ENCODE assay signal across 15 cellular contexts in the genomic region with DNA sequence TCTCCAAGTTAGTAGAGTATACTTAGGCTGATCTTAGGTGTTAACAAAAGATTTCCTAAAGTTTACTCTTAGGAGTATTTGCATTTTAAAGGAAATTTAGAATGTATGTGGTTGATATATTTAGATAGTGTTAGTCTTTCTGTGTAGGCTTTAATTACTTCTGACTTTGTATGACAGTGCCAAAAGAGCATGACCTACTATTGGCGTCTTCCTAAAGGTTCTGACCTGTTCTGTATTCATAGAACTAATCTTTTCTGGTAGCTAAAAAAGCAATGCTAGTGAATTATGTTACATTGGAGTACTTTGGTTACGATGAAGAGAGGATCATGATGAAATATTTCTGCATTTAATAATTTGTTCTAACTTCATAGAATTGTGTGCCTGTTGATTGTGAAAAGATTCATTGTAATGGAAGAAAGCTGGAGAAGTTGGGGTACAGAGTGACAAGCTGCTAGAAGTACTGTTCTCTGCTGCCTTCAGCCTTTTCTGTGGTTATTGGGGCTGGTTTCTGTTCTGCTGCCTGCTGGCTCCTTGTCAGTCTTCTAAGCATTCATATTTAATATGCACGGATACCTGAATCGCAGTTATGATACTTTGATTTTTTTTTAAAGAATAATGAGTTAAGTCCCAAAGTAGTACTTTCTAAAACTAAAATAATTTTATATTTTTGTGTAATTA. TPM values are rescaled to one million over a fixed set of nuclear protein-coding genes. Genes with fewer than 3 reads are reported as not detected.
A peak's percentile ranks its signal among the peaks of the same experiment; 100 is the strongest.
DNase-seq lines count a peak whose midpoint lies in the region; ATAC-seq and TF ChIP-seq lines count a peak whose summit lies in the region.
"Had no signal": no experiment of that assay in that cellular context is flagged by ENCODE, and none has a peak within 500 bp of the region (broad histone marks: within the 10 kb centered on the region; RNA-seq: fewer than 3 reads in every experiment).

No MANE protein-coding gene starts in this region.

- no peak for ATAC-seq in CD4-positive, CD25-positive, alpha-beta regulatory T cell (ENCODE audit: low read depth in 2 of 2)
- ATAC-seq in GM18867 (IDR thresholded peaks at IDR 0.05; ENCODE audit: unreplicated experiment), result peak; percentile 77
- ATAC-seq in HG02763 (IDR thresholded peaks at IDR 0.05; ENCODE audit: unreplicated experiment), result peak; percentile 57
- no peak for ATAC-seq in GM19023 (IDR thresholded peaks at IDR 0.05; ENCODE audit: unreplicated experiment)
- ATAC-seq: left cardiac atrium had no signal

- intact Hi-C loops in activated T-helper 1 cell treated with anti-CD3 and anti-CD28 coated beads, Interleukin-12 subunit alpha, Interleukin-12 subunit beta, Interleukin-2, Interleukin-4 antibody, amounts not matched to agents 30 ng/mL and 10 ng/mL and 1 ng/mL, durations not matched to agents 14 hours and 24 hours and 36 hours (cut with micrococcal nuclease), result loop anchor here (1.0 kb wide), 2 partner anchors 9 to 12 kb away; no protein-coding TSS in a partner anchor
- intact Hi-C loops in ascending aorta (cut with DNase I), result no loop called here

- H3K36me3 Mint-ChIP-seq in CD4-positive, CD25-positive, alpha-beta regulatory T cell, result peaks cover 45% of the 10 kb centered on the region
- H3K36me3 Mint-ChIP-seq in activated T-helper 1 cell treated with anti-CD3 and anti-CD28 coated beads, Interleukin-12 subunit alpha, Interleukin-12 subunit beta, Interleukin-2, Interleukin-4 antibody, amounts not matched to agents 30 ng/mL and 10 ng/mL and 1 ng/mL, durations not matched to agents 14 hours and 24 hours and 36 hours (ENCODE audit: low read depth), result peaks cover 41% of the 10 kb centered on the region

- H3K4me3 ChIP-seq in CD4-positive, CD25-positive, alpha-beta regulatory T cell (ENCODE audit: low read depth, low read length), result peak overlapping the region; percentile 27
- H3K4me3 ChIP-seq in H7 (ENCODE audit: insufficient read depth, low read depth, low read length) (no peak overlapping the region), ascending aorta (no peak overlapping the region)

- H3K27ac ChIP-seq in CD4-positive, CD25-positive, alpha-beta regulatory T cell (ENCODE audit: insufficient read depth, low read length, poor library complexity, severe bottlenecking), result peak overlapping the region; percentile 44
- H3K27ac ChIP-seq in ascending aorta, result no peak overlapping the region

- H3K27me3 ChIP-seq in CD4-positive, CD25-positive, alpha-beta regulatory T cell (ENCODE audit: control insufficient read depth, insufficient read depth, low read length), result no peaks in the 10 kb centered on the region
- no peaks in the 10 kb centered on the region for H3K27me3 ChIP-seq in H7 (ENCODE audit: control insufficient read depth, insufficient read depth, low read length)
- H3K27me3 ChIP-seq in ascending aorta, result no peaks in the 10 kb centered on the region

- H3K27me3 Mint-ChIP-seq in CD4-positive, CD25-positive, alpha-beta regulatory T cell, result no peaks in the 10 kb centered on the region
- H3K27me3 Mint-ChIP-seq in activated T-helper 1 cell treated with anti-CD3 and anti-CD28 coated beads, Interleukin-12 subunit alpha, Interleukin-12 subunit beta, Interleukin-2, Interleukin-4 antibody, amounts not matched to agents 30 ng/mL and 10 ng/mL and 1 ng/mL, durations not matched to agents 14 hours and 24 hours and 36 hours (ENCODE audit: insufficient read depth), result no peaks in the 10 kb centered on the region

- peak overlapping the region; percentile 8 to 84 (median 30) for H3K27ac Mint-ChIP-seq in CD4-positive, CD25-positive, alpha-beta regulatory T cell
- H3K27ac Mint-ChIP-seq in activated T-helper 1 cell treated with anti-CD3 and anti-CD28 coated beads, Interleukin-12 subunit alpha, Interleukin-12 subunit beta, Interleukin-2, Interleukin-4 antibody, amounts not matched to agents 30 ng/mL and 10 ng/mL and 1 ng/mL, durations not matched to agents 14 hours and 24 hours and 36 hours, result peak overlapping the region; percentile 70

- peaks cover 62 to 87% (median 69%) of the 10 kb centered on the region in 4 donors for H3K4me1 Mint-ChIP-seq in CD4-positive, CD25-positive, alpha-beta regulatory T cell
- peaks cover 61% of the 10 kb centered on the region for H3K4me1 Mint-ChIP-seq in activated T-helper 1 cell treated with anti-CD3 and anti-CD28 coated beads, Interleukin-12 subunit alpha, Interleukin-12 subunit beta, Interleukin-2, Interleukin-4 antibody, amounts not matched to agents 30 ng/mL and 10 ng/mL and 1 ng/mL, durations not matched to agents 14 hours and 24 hours and 36 hours (ENCODE audit: low read depth)

- H3K9me3 Mint-ChIP-seq in CD4-positive, CD25-positive, alpha-beta regulatory T cell, result no peaks in the 10 kb centered on the region
- no peaks in the 10 kb centered on the region for H3K9me3 Mint-ChIP-seq in activated T-helper 1 cell treated with anti-CD3 and anti-CD28 coated beads, Interleukin-12 subunit alpha, Interleukin-12 subunit beta, Interleukin-2, Interleukin-4 antibody, amounts not matched to agents 30 ng/mL and 10 ng/mL and 1 ng/mL, durations not matched to agents 14 hours and 24 hours and 36 hours

- H3K4me3 Mint-ChIP-seq in CD4-positive, CD25-positive, alpha-beta regulatory T cell, result peak overlapping the region; percentile 28 to 52 (median 33)
- H3K4me3 Mint-ChIP-seq in activated T-helper 1 cell treated with anti-CD3 and anti-CD28 coated beads, Interleukin-12 subunit alpha, Interleukin-12 subunit beta, Interleukin-2, Interleukin-4 antibody, amounts not matched to agents 30 ng/mL and 10 ng/mL and 1 ng/mL, durations not matched to agents 14 hours and 24 hours and 36 hours, result peak overlapping the region; percentile 51

- H3K4me1 ChIP-seq in CD4-positive, CD25-positive, alpha-beta regulatory T cell (ENCODE audit: control insufficient read depth, insufficient read depth, low read length, poor library complexity, severe bottlenecking), result peaks cover 64% of the 10 kb centered on the region
- H3K4me1 ChIP-seq in ascending aorta, result peaks cover 0 to 5% of the 10 kb centered on the region in 2 donors

- peaks cover 57% of the 10 kb centered on the region for H3K36me3 ChIP-seq in CD4-positive, CD25-positive, alpha-beta regulatory T cell (ENCODE audit: control insufficient read depth, insufficient read depth, low read length)
- H3K36me3 ChIP-seq in H7 (replicated peaks; ENCODE audit: control insufficient read depth, insufficient read depth, low read length) (peaks cover 10% of the 10 kb centered on the region), ascending aorta (peaks cover 24 to 52% of the 10 kb centered on the region in 2 donors)

- DNase-seq in CD4-positive, CD25-positive, alpha-beta regulatory T cell, result peak in 2 of 3 donors; percentile 12 to 37
- no peak for DNase-seq in activated T-helper 1 cell treated with anti-CD3 and anti-CD28 coated beads, Interleukin-12 subunit alpha, Interleukin-12 subunit beta, Interleukin-2, Interleukin-4 antibody, amounts not matched to agents 30 ng/mL and 10 ng/mL and 1 ng/mL, durations not matched to agents 14 hours and 24 hours and 36 hours (ENCODE audit: low spot score)
- DNase-seq in NCI-H1436 (lab: John Stamatoyannopoulos, UW) (no peak), H7 (no peak), ascending aorta (ENCODE audit: low spot score in 2 of 2) (no peak)
- DNase-seq: activated CD4-positive, CD25-positive, alpha-beta regulatory T cell treated with anti-CD3 and anti-CD28 coated beads, Interleukin-2, amount 50 U/mL, for 72 hours; C1 segment of cervical spinal cord; HCEC 1CT; left cardiac atrium; NCI-H2107; occipital lobe; stimulated activated CD4-positive, alpha-beta T cell treated with anti-CD3 and anti-CD28 coated beads, Interleukin-4, amount 100 ng/mL, for 24 hours had no signal

- H3K9me3 ChIP-seq in CD4-positive, CD25-positive, alpha-beta regulatory T cell (ENCODE audit: control insufficient read depth in 2 of 2, low read length in 2 of 2), result no peaks in the 10 kb centered on the region
- H3K9me3 ChIP-seq in ascending aorta, result no peaks in the 10 kb centered on the region

- no peak for TF ChIP-seq CTCF in ascending aorta (IDR thresholded peaks at IDR 0.05)

RNA-seq across cellular contexts. Expression of a gene that starts 13.2 kb away (rescaled TPM):
- 205 TPM for total RNA-seq in CD4-positive, CD25-positive, alpha-beta regulatory T cell
- 100 to 1,000 TPM in 1 of 4 donors, 10 to 100 TPM in 3; 80.5 to 100 (median 89.4) TPM for polyA plus RNA-seq in CD4-positive, CD25-positive, alpha-beta regulatory T cell
- total RNA-seq in activated T-helper 1 cell treated with anti-CD3 and anti-CD28 coated beads, Interleukin-12 subunit alpha, Interleukin-12 subunit beta, Interleukin-2, Interleukin-4 antibody, amounts not matched to agents 30 ng/mL and 10 ng/mL and 1 ng/mL, durations not matched to agents 14 hours and 24 hours and 36 hours, result 130 and 135 TPM in 2 replicates
- 71.0 and 99.9 TPM in 2 replicates for total RNA-seq in H7 (2014; rRNA removed; shearing (Covaris generic))
- total RNA-seq in ascending aorta, result 30.5 TPM

Comparison
In these comparisons a context has a peak if more than half of its experiments do, and no peak if none do; other contexts are left out.
1. ATAC-seq: peak in GM18867 (single experiment) and HG02763 (single experiment); none in CD4-positive, CD25-positive, alpha-beta regulatory T cell (0 of 2) and GM19023 (single experiment).
2. DNase-seq: peak in CD4-positive, CD25-positive, alpha-beta regulatory T cell (2 of 3); none in activated T-helper 1 cell treated with anti-CD3 and anti-CD28 coated beads, Interleukin-12 subunit alpha, Interleukin-12 subunit beta, Interleukin-2, Interleukin-4 antibody, amounts not matched to agents 30 ng/mL and 10 ng/mL and 1 ng/mL, durations not matched to agents 14 hours and 24 hours and 36 hours (single experiment), NCI-H1436 (single experiment), H7 (single experiment) and ascending aorta (0 of 2).